Comparison of ENCODE assay signal across 26 cellular contexts in genomic region chr3:168485897-168486296, GRCh38.
"Had no signal": no experiment of that assay in that cellular context is flagged by ENCODE, and none has a peak within 500 bp of the region (broad histone marks: within the 10 kb centered on the region; RNA-seq: fewer than 3 reads in every experiment).

No MANE protein-coding gene starts in this region.

- H3K27me3 Mint-ChIP-seq: activated CD4-positive, alpha-beta memory T cell treated with anti-CD3 and anti-CD28 coated beads, Interleukin-2, amount 10 ng/mL, durations not matched to agents 7 days and 5 days; activated CD4-positive, alpha-beta T cell treated with anti-CD3 and anti-CD28 coated beads, Interleukin-2, amount 10 ng/mL, durations not matched to agents 7 days and 5 days; activated naive CD4-positive, alpha-beta T cell treated with anti-CD3 and anti-CD28 coated beads, Interleukin-2, amount 50 U/mL, for 24 hours; activated naive CD8-positive, alpha-beta T cell treated with anti-CD3 and anti-CD28 coated beads, Interleukin-2, amount 10 ng/mL, durations not matched to agents 7 days and 5 days; activated T-cell treated with anti-CD3 and anti-CD28 coated beads, Interleukin-2, amount 50 U/mL, for 24 hours had no signal

- H3K9me3 Mint-ChIP-seq: activated CD4-positive, alpha-beta memory T cell treated with anti-CD3 and anti-CD28 coated beads, Interleukin-2, amount 10 ng/mL, durations not matched to agents 7 days and 5 days; activated CD4-positive, alpha-beta T cell treated with anti-CD3 and anti-CD28 coated beads, Interleukin-2, amount 10 ng/mL, durations not matched to agents 7 days and 5 days; activated naive CD8-positive, alpha-beta T cell treated with anti-CD3 and anti-CD28 coated beads, Interleukin-2, amount 10 ng/mL, durations not matched to agents 7 days and 5 days; activated T-cell treated with anti-CD3 and anti-CD28 coated beads, Interleukin-2, amount 50 U/mL, for 24 hours had no signal

- H3K4me1 Mint-ChIP-seq: activated CD4-positive, alpha-beta memory T cell treated with anti-CD3 and anti-CD28 coated beads, Interleukin-2, amount 10 ng/mL, durations not matched to agents 7 days and 5 days; activated CD4-positive, alpha-beta T cell treated with anti-CD3 and anti-CD28 coated beads, Interleukin-2, amount 10 ng/mL, durations not matched to agents 7 days and 5 days; activated naive CD4-positive, alpha-beta T cell treated with anti-CD3 and anti-CD28 coated beads, Interleukin-2, amount 50 U/mL, for 24 hours; activated naive CD8-positive, alpha-beta T cell treated with anti-CD3 and anti-CD28 coated beads, Interleukin-2, amount 10 ng/mL, durations not matched to agents 7 days and 5 days had no signal

- H3K27ac Mint-ChIP-seq: activated CD4-positive, alpha-beta memory T cell treated with anti-CD3 and anti-CD28 coated beads, Interleukin-2, amount 10 ng/mL, durations not matched to agents 7 days and 5 days; activated CD4-positive, alpha-beta T cell treated with anti-CD3 and anti-CD28 coated beads, Interleukin-2, amount 10 ng/mL, durations not matched to agents 7 days and 5 days; activated naive CD4-positive, alpha-beta T cell treated with anti-CD3 and anti-CD28 coated beads, Interleukin-2, amount 50 U/mL, for 24 hours; activated naive CD8-positive, alpha-beta T cell treated with anti-CD3 and anti-CD28 coated beads, Interleukin-2, amount 10 ng/mL, durations not matched to agents 7 days and 5 days; activated T-cell treated with anti-CD3 and anti-CD28 coated beads, Interleukin-2, amount 50 U/mL, for 24 hours; activated T-cell treated with anti-CD3 and anti-CD28 coated beads, Interleukin-2, amount 50 U/mL, for 72 hours had no signal

- H3K36me3 Mint-ChIP-seq: activated naive CD4-positive, alpha-beta T cell treated with anti-CD3 and anti-CD28 coated beads, Interleukin-2, amount 50 U/mL, for 24 hours; activated naive CD8-positive, alpha-beta T cell treated with anti-CD3 and anti-CD28 coated beads, Interleukin-2, amount 10 ng/mL, durations not matched to agents 7 days and 5 days had no signal

- H3K4me3 Mint-ChIP-seq: activated CD4-positive, alpha-beta memory T cell treated with anti-CD3 and anti-CD28 coated beads, Interleukin-2, amount 10 ng/mL, durations not matched to agents 7 days and 5 days; activated CD4-positive, alpha-beta T cell treated with anti-CD3 and anti-CD28 coated beads, Interleukin-2, amount 10 ng/mL, durations not matched to agents 7 days and 5 days; activated naive CD4-positive, alpha-beta T cell treated with anti-CD3 and anti-CD28 coated beads, Interleukin-2, amount 50 U/mL, for 24 hours; activated naive CD8-positive, alpha-beta T cell treated with anti-CD3 and anti-CD28 coated beads, Interleukin-2, amount 10 ng/mL, durations not matched to agents 7 days and 5 days; activated T-cell treated with anti-CD3 and anti-CD28 coated beads, Interleukin-2, amount 50 U/mL, for 24 hours; activated T-cell treated with anti-CD3 and anti-CD28 coated beads, Interleukin-2, amount 50 U/mL, for 72 hours had no signal

- DNase-seq: activated CD4-positive, alpha-beta memory T cell treated with anti-CD3 and anti-CD28 coated beads, Interleukin-2, amount 10 ng/mL, durations not matched to agents 7 days and 5 days; activated CD4-positive, alpha-beta T cell treated with anti-CD3 and anti-CD28 coated beads for 1 hour; activated CD4-positive, alpha-beta T cell treated with anti-CD3 and anti-CD28 coated beads for 4 hours; activated CD4-positive, alpha-beta T cell treated with anti-CD3 and anti-CD28 coated beads, Interleukin-2, amount 10 ng/mL, durations not matched to agents 7 days and 5 days; activated CD4-positive, alpha-beta T cell treated with anti-CD3 and anti-CD28 coated beads, Interleukin-2, amount 50 U/mL, for 4 hours; activated CD8-positive, alpha-beta memory T cell treated with anti-CD3 and anti-CD28 coated beads, Interleukin-2, amount 50 U/mL, for 48 hours; activated effector memory CD4-positive, alpha-beta T cell treated with Interleukin-2 at 50 U/mL for 16 hours; activated gamma-delta T cell treated with Interleukin-2 at 50 U/mL for 16 hours; activated naive CD4-positive, alpha-beta T cell treated with Interleukin-2 at 50 U/mL for 16 hours; activated naive CD8-positive, alpha-beta T cell treated with anti-CD3 and anti-CD28 coated beads, Interleukin-2, amount 10 ng/mL, durations not matched to agents 7 days and 5 days; activated T-cell treated with anti-CD3 and anti-CD28 coated beads for 4 hours; activated T-cell treated with anti-CD3 and anti-CD28 coated beads, Interleukin-2, amount 50 U/mL, for 24 hours; activated T-cell treated with anti-CD3 and anti-CD28 coated beads, Interleukin-2, amount 50 U/mL, for 72 hours; amniotic stem cell; aorta; body of pancreas; central memory CD4-positive, alpha-beta T cell; cerebellar nuclear complex; colonic mucosa; effector CD8-positive, alpha-beta T cell; esophagus squamous epithelium; foreskin melanocyte; head of caudate nucleus; T-helper 2 cell had no signal

- ATAC-seq: activated T-cell treated with anti-CD3 and anti-CD28 coated beads, Interleukin-2, amount 50 U/mL, for 72 hours; body of pancreas; gastroesophageal sphincter had no signal
